Comparison of ENCODE assay signal across 11 cellular contexts in genomic region chr14:21066882-21067502, GRCh38. TPM values are rescaled to one million over a fixed set of nuclear protein-coding genes. Genes with fewer than 3 reads are reported as not detected.
DNase-seq lines count a peak whose midpoint lies in the region; ATAC-seq and FAIRE-seq lines count a peak whose summit lies in the region.
"Had no signal": no experiment of that assay in that cellular context is flagged by ENCODE, and none has a peak within 500 bp of the region (broad histone marks: within the 10 kb centered on the region; RNA-seq: fewer than 3 reads in every experiment).

No MANE protein-coding gene starts in this region.

- peaks cover 78% of the 10 kb centered on the region for H3K27me3 Mint-ChIP-seq in activated CD4-positive, alpha-beta T cell treated with anti-CD3 and anti-CD28 coated beads, Interleukin-2, amount 10 ng/mL, durations not matched to agents 24 days and 14 days
- H3K27me3 Mint-ChIP-seq in activated CD4-positive, alpha-beta T cell treated with anti-CD3 and anti-CD28 coated beads, Interleukin-2, amount 10 ng/mL, durations not matched to agents 7 days and 5 days = peaks cover 78% of the 10 kb centered on the region
- peaks cover 79% of the 10 kb centered on the region for H3K27me3 Mint-ChIP-seq in activated naive CD8-positive, alpha-beta T cell treated with anti-CD3 and anti-CD28 coated beads for 36 hours

- FAIRE-seq in urothelium cell line (lab: Jason Lieb, UNC) = no peak

- POLR2A ChIA-PET in activated CD4-positive, alpha-beta T cell treated with anti-CD3 and anti-CD28 coated beads, Interleukin-2, amount 10 ng/mL, durations not matched to agents 7 days and 5 days (lab: Charles Lee) = no interaction called here

- H3K36me3 Mint-ChIP-seq in activated CD4-positive, alpha-beta T cell treated with anti-CD3 and anti-CD28 coated beads, Interleukin-2, amount 10 ng/mL, durations not matched to agents 24 days and 14 days (ENCODE audit: low read depth) = peaks cover 1% of the 10 kb centered on the region
- H3K36me3 Mint-ChIP-seq in activated CD4-positive, alpha-beta T cell treated with anti-CD3 and anti-CD28 coated beads, Interleukin-2, amount 10 ng/mL, durations not matched to agents 7 days and 5 days (ENCODE audit: low read depth) = no peaks in the 10 kb centered on the region
- no peaks in the 10 kb centered on the region for H3K36me3 Mint-ChIP-seq in activated naive CD8-positive, alpha-beta T cell treated with anti-CD3 and anti-CD28 coated beads for 36 hours

- H3K27ac Mint-ChIP-seq in activated CD4-positive, alpha-beta T cell treated with anti-CD3 and anti-CD28 coated beads, Interleukin-2, amount 10 ng/mL, durations not matched to agents 24 days and 14 days = no peak overlapping the region
- H3K27ac Mint-ChIP-seq in activated CD4-positive, alpha-beta T cell treated with anti-CD3 and anti-CD28 coated beads, Interleukin-2, amount 10 ng/mL, durations not matched to agents 7 days and 5 days = no peak overlapping the region
- H3K27ac Mint-ChIP-seq in activated naive CD8-positive, alpha-beta T cell treated with anti-CD3 and anti-CD28 coated beads for 36 hours = no peak overlapping the region
- H3K27ac Mint-ChIP-seq: effector memory CD8-positive, alpha-beta T cell had no signal

- intact Hi-C loops in activated CD4-positive, alpha-beta T cell treated with anti-CD3 and anti-CD28 coated beads, Interleukin-2, amount 10 ng/mL, durations not matched to agents 24 days and 14 days (cut with micrococcal nuclease) = loop anchor here (5.0 kb wide), 1 partner anchor 40 kb away; the partner anchor contains the start of gene NDRG2

- H3K4me1 Mint-ChIP-seq in activated CD4-positive, alpha-beta T cell treated with anti-CD3 and anti-CD28 coated beads, Interleukin-2, amount 10 ng/mL, durations not matched to agents 24 days and 14 days = peaks cover 29% of the 10 kb centered on the region
- peaks cover 31% of the 10 kb centered on the region for H3K4me1 Mint-ChIP-seq in activated CD4-positive, alpha-beta T cell treated with anti-CD3 and anti-CD28 coated beads, Interleukin-2, amount 10 ng/mL, durations not matched to agents 7 days and 5 days
- H3K4me1 Mint-ChIP-seq in activated naive CD8-positive, alpha-beta T cell treated with anti-CD3 and anti-CD28 coated beads for 36 hours = peaks cover 27% of the 10 kb centered on the region

- ATAC-seq in HG02973 (IDR thresholded peaks at IDR 0.05; ENCODE audit: unreplicated experiment) = no peak
- ATAC-seq: effector memory CD8-positive, alpha-beta T cell had no signal

- in situ Hi-C loops in T47D (cut with HindIII; ENCODE audit: low pct_unique_long_range_greater_than_20kb, low sequenced_read_pairs) = no loop called here

- no peaks in the 10 kb centered on the region for H3K9me3 Mint-ChIP-seq in activated CD4-positive, alpha-beta T cell treated with anti-CD3 and anti-CD28 coated beads, Interleukin-2, amount 10 ng/mL, durations not matched to agents 24 days and 14 days
- no peaks in the 10 kb centered on the region for H3K9me3 Mint-ChIP-seq in activated CD4-positive, alpha-beta T cell treated with anti-CD3 and anti-CD28 coated beads, Interleukin-2, amount 10 ng/mL, durations not matched to agents 7 days and 5 days
- H3K9me3 Mint-ChIP-seq in activated naive CD8-positive, alpha-beta T cell treated with anti-CD3 and anti-CD28 coated beads for 36 hours = no peaks in the 10 kb centered on the region
- H3K9me3 Mint-ChIP-seq: effector memory CD8-positive, alpha-beta T cell had no signal

- CTCF ChIA-PET in activated CD4-positive, alpha-beta T cell treated with anti-CD3 and anti-CD28 coated beads, Interleukin-2, amount 10 ng/mL, durations not matched to agents 7 days and 5 days (lab: Charles Lee) = interaction anchor here (0.6 to 1.6 kb wide), 5 partner anchors 8 to 86 kb away, joined by 3 to 9 read pairs (median 3); no protein-coding TSS in a partner anchor

- DNase-seq in activated CD4-positive, alpha-beta T cell treated with anti-CD3 and anti-CD28 coated beads, Interleukin-2, amount 10 ng/mL, durations not matched to agents 24 days and 14 days = peak; percentile 68
- no peak for DNase-seq in activated CD4-positive, alpha-beta T cell treated with anti-CD3 and anti-CD28 coated beads, Interleukin-2, amount 10 ng/mL, durations not matched to agents 7 days and 5 days
- peak; percentile 31 for DNase-seq in NCI-H1694 treated with DMSO at 0.1 percent for 48 hours (lab: John Stamatoyannopoulos, UW)
- DNase-seq in T47D (ENCODE audit: low read depth in 1 of 2, low spot score in 1 of 2) = peak; percentile 53 to 62
- DNase-seq in urothelium cell line (ENCODE audit: low spot score) = peak; percentile 45
- DNase-seq in activated naive CD8-positive, alpha-beta T cell treated with anti-CD3 and anti-CD28 coated beads for 36 hours = no peak
- no peak for DNase-seq in AG08395 (ENCODE audit: low spot score)
- DNase-seq: effector memory CD8-positive, alpha-beta T cell; midbrain; NCI-H187 had no signal

- H3K4me3 Mint-ChIP-seq in activated CD4-positive, alpha-beta T cell treated with anti-CD3 and anti-CD28 coated beads, Interleukin-2, amount 10 ng/mL, durations not matched to agents 24 days and 14 days = no peak overlapping the region
- H3K4me3 Mint-ChIP-seq in activated CD4-positive, alpha-beta T cell treated with anti-CD3 and anti-CD28 coated beads, Interleukin-2, amount 10 ng/mL, durations not matched to agents 7 days and 5 days = no peak overlapping the region
- no peak overlapping the region for H3K4me3 Mint-ChIP-seq in activated naive CD8-positive, alpha-beta T cell treated with anti-CD3 and anti-CD28 coated beads for 36 hours
- H3K4me3 Mint-ChIP-seq: effector memory CD8-positive, alpha-beta T cell had no signal

RNA-seq across cellular contexts. Expression of gene ARHGEF40, which starts 3.1 kb away (rescaled TPM):
- not detected in 2 replicates for total RNA-seq in activated CD4-positive, alpha-beta T cell treated with anti-CD3 and anti-CD28 coated beads, Interleukin-2, amount 10 ng/mL, durations not matched to agents 24 days and 14 days
- under 1 TPM in 1 of 2 experiments, not detected in 1; 0.22 TPM for total RNA-seq in activated CD4-positive, alpha-beta T cell treated with anti-CD3 and anti-CD28 coated beads, Interleukin-2, amount 10 ng/mL, durations not matched to agents 7 days and 5 days
- total RNA-seq in activated naive CD8-positive, alpha-beta T cell treated with anti-CD3 and anti-CD28 coated beads for 36 hours = under 1 TPM in 1 of 2 experiments, not detected in 1; 0.21 TPM

RNA-seq across cellular contexts. Expression of gene RNASE8, which starts 9.4 kb away (rescaled TPM):
- not detected in 2 replicates for total RNA-seq in activated CD4-positive, alpha-beta T cell treated with anti-CD3 and anti-CD28 coated beads, Interleukin-2, amount 10 ng/mL, durations not matched to agents 24 days and 14 days
- total RNA-seq in activated CD4-positive, alpha-beta T cell treated with anti-CD3 and anti-CD28 coated beads, Interleukin-2, amount 10 ng/mL, durations not matched to agents 7 days and 5 days = not detected
- total RNA-seq in activated naive CD8-positive, alpha-beta T cell treated with anti-CD3 and anti-CD28 coated beads for 36 hours = not detected

RNA-seq across cellular contexts. Expression of gene RNASE7, which starts 24.8 kb away (rescaled TPM):
- total RNA-seq in activated CD4-positive, alpha-beta T cell treated with anti-CD3 and anti-CD28 coated beads, Interleukin-2, amount 10 ng/mL, durations not matched to agents 24 days and 14 days = not detected in 2 replicates
- total RNA-seq in activated CD4-positive, alpha-beta T cell treated with anti-CD3 and anti-CD28 coated beads, Interleukin-2, amount 10 ng/mL, durations not matched to agents 7 days and 5 days = not detected
- not detected for total RNA-seq in activated naive CD8-positive, alpha-beta T cell treated with anti-CD3 and anti-CD28 coated beads for 36 hours

RNA-seq across cellular contexts. Expression of gene ZNF219, which starts 31.5 kb away (rescaled TPM):
- 6.5 and 8.3 TPM in 2 replicates for total RNA-seq in activated CD4-positive, alpha-beta T cell treated with anti-CD3 and anti-CD28 coated beads, Interleukin-2, amount 10 ng/mL, durations not matched to agents 24 days and 14 days
- 1 to 10 TPM; 5.0 to 6.2 TPM for total RNA-seq in activated CD4-positive, alpha-beta T cell treated with anti-CD3 and anti-CD28 coated beads, Interleukin-2, amount 10 ng/mL, durations not matched to agents 7 days and 5 days
- total RNA-seq in activated naive CD8-positive, alpha-beta T cell treated with anti-CD3 and anti-CD28 coated beads for 36 hours = 1 to 10 TPM; 6.9 to 8.6 TPM

RNA-seq across cellular contexts. Expression of gene RNASE13, which starts 32.4 kb away (rescaled TPM):
- total RNA-seq in activated CD4-positive, alpha-beta T cell treated with anti-CD3 and anti-CD28 coated beads, Interleukin-2, amount 10 ng/mL, durations not matched to agents 24 days and 14 days = not detected in 2 replicates
- not detected for total RNA-seq in activated CD4-positive, alpha-beta T cell treated with anti-CD3 and anti-CD28 coated beads, Interleukin-2, amount 10 ng/mL, durations not matched to agents 7 days and 5 days
- total RNA-seq in activated naive CD8-positive, alpha-beta T cell treated with anti-CD3 and anti-CD28 coated beads for 36 hours = not detected

Comparison
In these comparisons a context has a peak if more than half of its experiments do, and no peak if none do; other contexts are left out.
1. DNase-seq: peak in activated CD4-positive, alpha-beta T cell treated with anti-CD3 and anti-CD28 coated beads, Interleukin-2, amount 10 ng/mL, durations not matched to agents 24 days and 14 days (single experiment), NCI-H1694 treated with DMSO at 0.1 percent for 48 hours (single experiment), T47D (2 of 2) and urothelium cell line (single experiment); none in activated CD4-positive, alpha-beta T cell treated with anti-CD3 and anti-CD28 coated beads, Interleukin-2, amount 10 ng/mL, durations not matched to agents 7 days and 5 days (single experiment), activated naive CD8-positive, alpha-beta T cell treated with anti-CD3 and anti-CD28 coated beads for 36 hours (single experiment) and AG08395 (single experiment).